8 cellular contexts compared by ENCODE assay signal in genomic region chrX:131677655-131678628, GRCh38.
A peak's percentile ranks its signal among the peaks of the same experiment; 100 is the strongest.
DNase-seq lines count a peak whose midpoint lies in the region; ATAC-seq and TF ChIP-seq lines count a peak whose summit lies in the region.

No MANE protein-coding gene starts in this region.

- no peaks in the 10 kb centered on the region for H3K36me3 ChIP-seq in brain microvascular endothelial cell (replicated peaks)
- H3K36me3 ChIP-seq in lung (ENCODE audit: control insufficient read depth in 2 of 2, insufficient read depth in 2 of 2, low read length in 2 of 2), result no peaks in the 10 kb centered on the region

- H3K4me1 Mint-ChIP-seq in T-cell, result no peaks in the 10 kb centered on the region
- H3K4me1 Mint-ChIP-seq in stimulated activated memory B cell treated with anti-CD40 and anti-IgM and Interleukin-4, amounts not matched to agents 10 μg/mL and 1 μg/mL and 100 μg/mL, for 72 hours, result no peaks in the 10 kb centered on the region

- no peak overlapping the region for H3K4me3 Mint-ChIP-seq in T-cell
- no peak overlapping the region for H3K4me3 Mint-ChIP-seq in stimulated activated memory B cell treated with anti-CD40 and anti-IgM and Interleukin-4, amounts not matched to agents 10 μg/mL and 1 μg/mL and 100 μg/mL, for 72 hours

- H3K27ac ChIP-seq in brain microvascular endothelial cell (no peak overlapping the region), lung (ENCODE audit: low read depth in 1 of 2, low read length in 1 of 2) (no peak overlapping the region)

- ATAC-seq in GM19438 (IDR thresholded peaks at IDR 0.05; ENCODE audit: low read depth, unreplicated experiment) (peak; percentile 77), T-cell (replicated peaks in 1 of 4) (peak in 3 of 4 experiments; percentile 24 to 58 (median 54)), lung (ENCODE audit: insufficient read depth, low FRiP score) (peak; percentile 46)
- ATAC-seq in stimulated activated memory B cell treated with anti-CD40 and anti-IgM and Interleukin-4, amounts not matched to agents 10 μg/mL and 1 μg/mL and 100 μg/mL, for 72 hours, result peak; percentile 34

- H3K27ac Mint-ChIP-seq in T-cell, result no peak overlapping the region
- no peak overlapping the region for H3K27ac Mint-ChIP-seq in stimulated activated memory B cell treated with anti-CD40 and anti-IgM and Interleukin-4, amounts not matched to agents 10 μg/mL and 1 μg/mL and 100 μg/mL, for 72 hours

- WGBS in lung, 2 donors, result 36 to 64% methylated on average over 16 to 20 of the region's 20 CpGs

- H3K4me1 ChIP-seq in lung (ENCODE audit: control insufficient read depth in 2 of 2, insufficient read depth in 2 of 2, low read length in 2 of 2), result no peaks in the 10 kb centered on the region

- in situ Hi-C loops in brain microvascular endothelial cell (cut with HindIII; ENCODE audit: low pct_ligation_motif_present, low sequenced_read_pairs), result no loop called here

- H3K27me3 ChIP-seq in brain microvascular endothelial cell (replicated peaks) (no peaks in the 10 kb centered on the region), lung (ENCODE audit: control insufficient read depth, insufficient read depth) (no peaks in the 10 kb centered on the region)

- DNase-seq in EL (peak; percentile 0), HS-5 (ENCODE audit: low read depth) (peak; percentile 2), T-cell (peak in 31 of 34 experiments; percentile 1 to 52 (median 19)), brain microvascular endothelial cell (peak; percentile 16), lung (ENCODE audit: low spot score) (no peak), NCI-H446 treated with DMSO at 0.1 percent for 48 hours (lab: John Stamatoyannopoulos, UW) (no peak)

- H3K36me3 Mint-ChIP-seq in T-cell, result no peaks in the 10 kb centered on the region
- H3K36me3 Mint-ChIP-seq in stimulated activated memory B cell treated with anti-CD40 and anti-IgM and Interleukin-4, amounts not matched to agents 10 μg/mL and 1 μg/mL and 100 μg/mL, for 72 hours, result no peaks in the 10 kb centered on the region

- no peaks in the 10 kb centered on the region for H3K9me3 ChIP-seq in lung (ENCODE audit: control insufficient read depth in 2 of 2, insufficient read depth in 1 of 2, low read length in 1 of 2)

- CTCF ChIA-PET in T-cell (lab: Charles Lee), result interaction anchor here in 1 of 2 donors (0.8 kb wide), 1 partner anchor 10 kb away, joined by 4 read pairs; no protein-coding TSS in a partner anchor

- peaks cover 0 to 8% of the 10 kb centered on the region in 2 donors for H3K27me3 Mint-ChIP-seq in T-cell
- no peaks in the 10 kb centered on the region for H3K27me3 Mint-ChIP-seq in stimulated activated memory B cell treated with anti-CD40 and anti-IgM and Interleukin-4, amounts not matched to agents 10 μg/mL and 1 μg/mL and 100 μg/mL, for 72 hours

- H3K4me3 ChIP-seq in brain microvascular endothelial cell (ENCODE audit: low read depth, low read length) (no peak overlapping the region), lung (no peak overlapping the region)

- peak; percentile 85 for TF ChIP-seq CTCF in brain microvascular endothelial cell (IDR thresholded peaks at IDR 0.05; ENCODE audit: low read depth, low read length, missing control alignments)
- TF ChIP-seq CTCF in lung (IDR thresholded peaks at IDR 0.05; ENCODE audit: control extremely low read depth, extremely low read depth), result peak; percentile 28

- POLR2A ChIA-PET in T-cell (lab: Charles Lee), result no interaction called here

- H3K9me3 Mint-ChIP-seq in T-cell, result no peaks in the 10 kb centered on the region
- no peaks in the 10 kb centered on the region for H3K9me3 Mint-ChIP-seq in stimulated activated memory B cell treated with anti-CD40 and anti-IgM and Interleukin-4, amounts not matched to agents 10 μg/mL and 1 μg/mL and 100 μg/mL, for 72 hours

Comparison
In these comparisons a context has a peak if more than half of its experiments do, and no peak if none do; other contexts are left out.
1. DNase-seq: peak in EL (single experiment), HS-5 (single experiment), T-cell (31 of 34) and brain microvascular endothelial cell (single experiment); none in lung (single experiment) and NCI-H446 treated with DMSO at 0.1 percent for 48 hours (single experiment).
2. Peak in every context shown above with its lines, with median percentiles within 50 percentile points of each other: ATAC-seq.